2 cellular contexts compared by ENCODE assay signal in genomic region chr2:121689356-121689755, GRCh38.
TF ChIP-seq lines count a peak whose summit lies in the region.

No MANE protein-coding gene starts in this region.

TF ChIP-seq in HepG2, 621 proteins besides CTCF, POLR2A, EP300 and RAD21 (continues in another document):
- TF ChIP-seq HNF1B (CRISPR knock-in tag; IDR thresholded peaks at IDR 0.05) (no peak), RNF219 (CRISPR knock-in tag; IDR thresholded peaks at IDR 0.05) (no peak), ZFP82 (CRISPR knock-in tag; IDR thresholded peaks at IDR 0.05; ENCODE audit: borderline replicate concordance) (no peak), ZNF792 (CRISPR knock-in tag; IDR thresholded peaks at IDR 0.05) (peak; percentile 89; the same call in 1 of the 2 replicates), HDAC2 (CRISPR knock-in tag; IDR thresholded peaks at IDR 0.05) (0 out of 2 replicates have a peak, but pooled peaks have one; percentile 19), ARHGAP35 (CRISPR knock-in tag; IDR thresholded peaks at IDR 0.05; ENCODE audit: borderline replicate concordance) (no peak), NCOA1 (CRISPR knock-in tag; IDR thresholded peaks at IDR 0.05) (no peak), YY1 (IDR thresholded peaks at IDR 0.05; ENCODE audit: insufficient read depth, insufficient replicate concordance, low read depth, low read length) (peak; percentile 20), SALL1 (CRISPR knock-in tag; IDR thresholded peaks at IDR 0.05) (peak; percentile 58), ARID3A (IDR thresholded peaks at IDR 0.05; ENCODE audit: low read depth, low read length) (peak; percentile 97), SMC3 (IDR thresholded peaks at IDR 0.05; ENCODE audit: low read length) (peak; percentile 80), SAP130 (CRISPR knock-in tag; IDR thresholded peaks at IDR 0.05; ENCODE audit: low read depth) (peak; percentile 38; the same call in 1 of the 2 replicates), RFX1 (IDR thresholded peaks at IDR 0.05) (peak; percentile 74), ZNF143 (CRISPR knock-in tag; IDR thresholded peaks at IDR 0.05) (no peak), ZNF549 (CRISPR knock-in tag; IDR thresholded peaks at IDR 0.05) (no peak), RFX3 (CRISPR knock-in tag; IDR thresholded peaks at IDR 0.05) (peak; percentile 83), TOPORS (CRISPR knock-in tag; IDR thresholded peaks at IDR 0.05) (no peak), HOXA7 (CRISPR knock-in tag; IDR thresholded peaks at IDR 0.05) (no peak), MXI1 (IDR thresholded peaks at IDR 0.05; ENCODE audit: borderline replicate concordance, low read depth, low read length) (peak; percentile 37; the same call in 1 of the 3 replicates), SMAD1 (CRISPR knock-in tag; IDR thresholded peaks at IDR 0.05; ENCODE audit: borderline replicate concordance, low read depth) (no peak), STAG1 (CRISPR knock-in tag; IDR thresholded peaks at IDR 0.05) (peak; percentile 72), ZNF687 (CRISPR knock-in tag; IDR thresholded peaks at IDR 0.05) (no peak)

TF ChIP-seq in GM12891, 5 proteins besides CTCF, POLR2A, EP300 and RAD21:
- TF ChIP-seq POLR2AphosphoS5 (IDR thresholded peaks at IDR 0.05; ENCODE audit: low read depth, low read length) (no peak), PAX5 (IDR thresholded peaks at IDR 0.05; ENCODE audit: insufficient read depth, low read length, severe bottlenecking) (no peak), POU2F2 (IDR thresholded peaks at IDR 0.05; ENCODE audit: low read depth, low read length) (no peak), SPI1 (IDR thresholded peaks at IDR 0.05; ENCODE audit: low read depth, low read length) (no peak), TAF1 (IDR thresholded peaks at IDR 0.05; ENCODE audit: low read depth, low read length) (no peak)
